In the genomic region with DNA sequence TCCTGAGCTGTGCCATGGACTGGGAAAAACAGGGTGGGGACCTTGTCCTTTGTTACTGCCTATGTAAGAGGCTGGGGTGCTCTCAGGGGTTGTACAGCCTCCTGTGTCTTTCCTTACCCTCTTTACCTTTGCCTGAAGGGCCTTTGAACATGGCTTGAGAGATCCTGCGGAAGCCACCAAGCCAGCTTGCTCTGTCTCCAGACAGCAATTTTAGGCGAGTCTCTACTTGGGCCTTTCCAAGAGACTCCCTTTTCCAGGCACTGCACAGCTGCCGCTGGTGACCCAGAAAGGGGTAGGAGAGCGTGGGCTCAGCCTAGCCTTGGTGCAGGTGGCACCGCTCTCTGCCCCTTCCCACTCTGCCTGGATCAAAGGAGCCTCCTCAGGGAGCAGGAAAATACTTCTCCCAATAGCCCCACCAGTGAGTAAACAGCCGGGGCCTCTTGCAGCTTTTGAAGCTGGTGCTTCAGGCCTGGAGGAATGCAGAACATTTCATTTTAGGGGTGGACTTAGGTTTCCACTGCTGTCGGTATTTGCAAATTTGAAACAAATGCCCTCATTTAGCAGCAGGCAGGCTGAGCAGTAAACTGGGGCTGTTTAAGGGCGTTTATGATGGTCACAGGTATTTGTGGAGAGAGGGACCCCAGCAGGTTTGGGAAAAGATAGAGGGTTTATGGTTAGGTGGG, we compare ENCODE assay signal across 2 cellular contexts.
TF ChIP-seq lines count a peak whose summit lies in the region.

No MANE protein-coding gene starts in this region.

TF ChIP-seq in HCT116, 20 proteins besides CTCF, POLR2A, EP300 and RAD21:
- TF ChIP-seq ELF1 (IDR thresholded peaks at IDR 0.05; ENCODE audit: borderline replicate concordance, low read depth) (no peak), SIN3A (IDR thresholded peaks at IDR 0.05; ENCODE audit: low read depth) (no peak), ZNF274 (IDR thresholded peaks at IDR 0.05; ENCODE audit: low read depth, low read length) (no peak), FOSL1 (IDR thresholded peaks at IDR 0.05; ENCODE audit: low read depth) (no peak), JUND (IDR thresholded peaks at IDR 0.05) (no peak), ZFX (IDR thresholded peaks at IDR 0.05) (no peak)
- TF ChIP-seq, protein P1, sequence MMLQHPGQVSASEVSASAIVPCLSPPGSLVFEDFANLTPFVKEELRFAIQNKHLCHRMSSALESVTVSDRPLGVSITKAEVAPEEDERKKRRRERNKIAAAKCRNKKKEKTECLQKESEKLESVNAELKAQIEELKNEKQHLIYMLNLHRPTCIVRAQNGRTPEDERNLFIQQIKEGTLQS (IDR thresholded peaks at IDR 0.05): no peak

TF ChIP-seq in K562, 482 proteins besides CTCF, POLR2A, EP300 and RAD21:
- TF ChIP-seq GABPA (tag; conservative IDR thresholded peaks at IDR 0.05; ENCODE audit: low read depth) (no peak), POLR2AphosphoS2 (IDR thresholded peaks at IDR 0.05; ENCODE audit: low read length) (no peak), LARP7 (IDR thresholded peaks at IDR 0.05) (no peak), XRCC5 (IDR thresholded peaks at IDR 0.05; ENCODE audit: low read depth, low read length) (0 out of 2 replicates have a peak, but pooled peaks have one; percentile 54)
